Comparison of ENCODE assay signal across 8 cellular contexts in genomic region chr18:36179562-36180334, GRCh38. TPM values are rescaled to one million over a fixed set of nuclear protein-coding genes. Genes with fewer than 3 reads are reported as not detected.
A peak's percentile ranks its signal among the peaks of the same experiment; 100 is the strongest.
DNase-seq lines count a peak whose midpoint lies in the region; ATAC-seq and TF ChIP-seq lines count a peak whose summit lies in the region.

No MANE protein-coding gene starts in this region.

- no peak overlapping the region for H3K9ac ChIP-seq in mammary epithelial cell (ENCODE audit: insufficient read depth, low read length)

- H3K36me3 ChIP-seq in mammary epithelial cell (ENCODE audit: insufficient read depth, low read length) (peaks cover 5% of the 10 kb centered on the region), aorta (ENCODE audit: control insufficient read depth in 1 of 2, insufficient read depth in 2 of 2, low read length in 1 of 2) (peaks cover 2% of the 10 kb centered on the region in 2 donors)

- WGBS in mammary epithelial cell (ENCODE audit: low coverage, missing lambda C conversion rate): 37% methylated on average over 7 of the region's 7 CpGs
- 13 to 14% methylated on average over 7 of the region's 7 CpGs for WGBS in aorta, 2 donors

- H3K9me3 ChIP-seq in mammary epithelial cell (replicated peaks; ENCODE audit: insufficient read depth, low read length) (no peaks in the 10 kb centered on the region), aorta (ENCODE audit: control insufficient read depth, low read length) (no peaks in the 10 kb centered on the region)

- peaks cover 4% of the 10 kb centered on the region for H3K4me1 ChIP-seq in mammary epithelial cell (ENCODE audit: insufficient read depth, low read length)
- H3K4me1 ChIP-seq in aorta (ENCODE audit: control insufficient read depth in 1 of 2, insufficient read depth in 2 of 2, low read length in 2 of 2): no peaks in the 10 kb centered on the region

- no peak overlapping the region for H3K4me2 ChIP-seq in mammary epithelial cell (ENCODE audit: insufficient read depth, low read depth, low read length)

- BruUV-seq in MCF 10A (replicated peaks; lab: Mats Ljungman, UMichigan) (no TSS peak), mammary epithelial cell (replicated peaks; lab: Mats Ljungman, UMichigan) (no TSS peak)

- POLR2A ChIA-PET in MCF 10A (lab: Yijun Ruan, JAX): interaction anchor here (1.0 to 1.5 kb wide), 4 partner anchors 9 to 50 kb away, joined by 3 to 13 read pairs (median 5); partner anchors contain the start of gene ELP2

- no peaks in the 10 kb centered on the region for H4K20me1 ChIP-seq in mammary epithelial cell (ENCODE audit: insufficient read depth, low read length)

- H3K36me3 Mint-ChIP-seq in MCF 10A (ENCODE audit: insufficient read depth, unreplicated experiment): peaks cover 20% of the 10 kb centered on the region

- no peaks in the 10 kb centered on the region for H3K9me3 Mint-ChIP-seq in MCF 10A (ENCODE audit: unreplicated experiment)

- in situ Hi-C loops in mammary epithelial cell (cut with MboI; ENCODE audit: low sequenced_read_pairs in 2 of 2): no loop called here

- no peak overlapping the region for H3K4me3 Mint-ChIP-seq in MCF 10A (ENCODE audit: unreplicated experiment)

- H3K79me2 ChIP-seq in mammary epithelial cell (ENCODE audit: insufficient read depth, low read length): no peaks in the 10 kb centered on the region

- H3K27me3 Mint-ChIP-seq in MCF 10A (ENCODE audit: insufficient read depth, unreplicated experiment): no peaks in the 10 kb centered on the region

- intact Hi-C loops in MCF 10A (cut with micrococcal nuclease): no loop called here
- intact Hi-C loops in mammary epithelial cell (cut with micrococcal nuclease): no loop called here
- intact Hi-C loops in aorta (cut with DNase I): loop anchor here in 1 of 2 donors (5.0 kb wide), 1 partner anchor 42 kb away; no protein-coding TSS in a partner anchor

- H2AFZ ChIP-seq in mammary epithelial cell (ENCODE audit: low read depth, low read length): no peak overlapping the region

- ATAC-seq in aorta (ENCODE audit: low FRiP score) (peak; percentile 36), HG02840 (IDR thresholded peaks at IDR 0.05; ENCODE audit: low FRiP score, unreplicated experiment) (no peak), GM18520 (IDR thresholded peaks at IDR 0.05; ENCODE audit: unreplicated experiment) (no peak)

- no peak for TF ChIP-seq CTCF in MCF 10A (IDR thresholded peaks at IDR 0.05; ENCODE audit: unreplicated experiment)
- TF ChIP-seq CTCF in mammary epithelial cell (conservative IDR thresholded peaks at IDR 0.05 in 1 of 2, IDR thresholded peaks at IDR 0.05 in 1 of 2; ENCODE audit: extremely low read depth in 1 of 2, insufficient read depth in 1 of 2, low read depth in 1 of 2, low read length in 2 of 2): no peak

- DNase-seq in MCF 10A (ENCODE audit: unreplicated experiment) (peak; percentile 90), mammary epithelial cell (no peak), brain pericyte (ENCODE audit: low read depth, low spot score) (peak; percentile 72), medulla oblongata (ENCODE audit: extremely low spot score) (peak; percentile 76), aorta (peak; percentile 89 to 90), GM19240 (ENCODE audit: insufficient read length, low spot score) (no peak)

- dilution Hi-C loops in mammary epithelial cell (cut with HindIII; ENCODE audit: low sequenced_read_pairs): no loop called here

- H3K4me3 ChIP-seq in mammary epithelial cell (replicated peaks in 1 of 3; ENCODE audit: insufficient read depth in 1 of 3, low read depth in 2 of 3, low read length in 3 of 3) (no peak overlapping the region), aorta (ENCODE audit: low read length in 2 of 2) (no peak overlapping the region)

- peak overlapping the region; percentile 64 for H3K27ac Mint-ChIP-seq in MCF 10A (ENCODE audit: low read depth, unreplicated experiment)

- H3K4me1 Mint-ChIP-seq in MCF 10A (ENCODE audit: insufficient read depth, unreplicated experiment): peaks cover 30% of the 10 kb centered on the region

- CTCF ChIA-PET in MCF 10A (lab: Yijun Ruan, JAX): no interaction called here
- CTCF ChIA-PET in mammary epithelial cell (lab: Charles Lee; ENCODE audit: low non-redundant PET): no interaction called here

- no peaks in the 10 kb centered on the region for H3K27me3 ChIP-seq in mammary epithelial cell (ENCODE audit: insufficient read depth, low read length)
- H3K27me3 ChIP-seq in aorta (ENCODE audit: control insufficient read depth in 1 of 2, insufficient read depth in 2 of 2, low read length in 1 of 2): no peaks in the 10 kb centered on the region

- no peak overlapping the region for H3K27ac ChIP-seq in mammary epithelial cell (ENCODE audit: insufficient read depth, low read depth, low read length)
- peak overlapping the region in 1 of 2 donors; percentile 15 for H3K27ac ChIP-seq in aorta (ENCODE audit: low read depth in 1 of 2, low read length in 2 of 2)

RNA-seq across cellular contexts. Expression of gene MOCOS, which starts 7.5 kb away (rescaled TPM):
- total RNA-seq in MCF 10A (2022): 69.1 and 81.1 TPM in 2 replicates
- total RNA-seq in mammary epithelial cell: 10 to 100 TPM in 1 of 2 donors, 1 to 10 TPM in 1; 7.5 to 17.3 TPM
- 5.8 TPM for polyA plus RNA-seq in mammary epithelial cell
- 13.2 TPM for polyA minus RNA-seq in mammary epithelial cell
- total RNA-seq in aorta: 1 to 10 TPM; 1.7 to 4.4 TPM
- polyA plus RNA-seq in aorta: 1 to 10 TPM in 1 of 2 donors, under 1 TPM in 1; 0.90 to 3.8 TPM

RNA-seq across cellular contexts. Expression of gene ELP2, which starts 50.0 kb away (rescaled TPM):
- 100 and 105 TPM in 2 replicates for total RNA-seq in MCF 10A (2022)
- total RNA-seq in mammary epithelial cell: 10 to 100 TPM; 88.6 to 91.4 TPM
- polyA plus RNA-seq in mammary epithelial cell: 42.9 TPM
- polyA minus RNA-seq in mammary epithelial cell: 86.6 TPM
- total RNA-seq in aorta: 10 to 100 TPM; 62.6 to 84.3 TPM
- polyA plus RNA-seq in aorta: 10 to 100 TPM; 38.1 to 99.3 TPM

RNA-seq across cellular contexts. Expression of gene SLC39A6, which starts 50.6 kb away (rescaled TPM):
- total RNA-seq in MCF 10A (2022) (49.7 and 53.5 TPM in 2 replicates), mammary epithelial cell (100 to 1,000 TPM; 123 to 255 TPM), aorta (10 to 100 TPM; 29.6 to 39.4 TPM)
- polyA plus RNA-seq in mammary epithelial cell (170 TPM), aorta (10 to 100 TPM; 21.6 to 27.2 TPM)
- polyA minus RNA-seq in mammary epithelial cell: 87.8 TPM

Comparison
In these comparisons a context has a peak if more than half of its experiments do, and no peak if none do; other contexts are left out.
1. DNase-seq: peak in MCF 10A (single experiment), brain pericyte (single experiment), medulla oblongata (single experiment) and aorta (2 of 2); none in mammary epithelial cell (single experiment) and GM19240 (single experiment).